8 cellular contexts compared by ENCODE assay signal in genomic region chr2:60560734-60561649, GRCh38. TPM values are rescaled to one million over a fixed set of nuclear protein-coding genes. Genes with fewer than 3 reads are reported as not detected.
A peak's percentile ranks its signal among the peaks of the same experiment; 100 is the strongest.
DNase-seq lines count a peak whose midpoint lies in the region; ATAC-seq and TF ChIP-seq lines count a peak whose summit lies in the region.

No MANE protein-coding gene starts in this region.

- peaks cover 26% of the 10 kb centered on the region for H3K4me1 ChIP-seq in Karpas-422 (ENCODE audit: low read length)
- peaks cover 18% of the 10 kb centered on the region for H3K4me1 ChIP-seq in lower lobe of right lung

- ATAC-seq in lower lobe of right lung (peak; percentile 68 to 83), GM21381 (IDR thresholded peaks at IDR 0.05; ENCODE audit: unreplicated experiment) (no peak)

- TF ChIP-seq CTCF in GM20000 (IDR thresholded peaks at IDR 0.05; ENCODE audit: extremely low read depth, missing control alignments) (peak; percentile 29), lower lobe of right lung (IDR thresholded peaks at IDR 0.05) (peak; percentile 26)

- intact Hi-C loops in lower lobe of right lung (cut with DNase I) = no loop called here

- H3K27ac ChIP-seq in Karpas-422 (ENCODE audit: low read length) = no peak overlapping the region
- no peak overlapping the region for H3K27ac ChIP-seq in lower lobe of right lung

- no peak overlapping the region for H3K4me2 ChIP-seq in Karpas-422 (ENCODE audit: low read depth, low read length, poor library complexity, severe bottlenecking)

- H4K20me1 ChIP-seq in Karpas-422 (ENCODE audit: insufficient read depth, low read depth, low read length) = no peaks in the 10 kb centered on the region

- H3K27me3 ChIP-seq in Karpas-422 (ENCODE audit: low read length) (no peaks in the 10 kb centered on the region), lower lobe of right lung (ENCODE audit: low read depth) (peaks cover 48% of the 10 kb centered on the region)

- no peaks in the 10 kb centered on the region for H3K9me3 ChIP-seq in Karpas-422 (ENCODE audit: low read length)
- H3K9me3 ChIP-seq in lower lobe of right lung = no peaks in the 10 kb centered on the region

- no peaks in the 10 kb centered on the region for H3K79me2 ChIP-seq in Karpas-422 (ENCODE audit: low read length)

- H3K36me3 ChIP-seq in Karpas-422 (ENCODE audit: insufficient read depth, low read length) (no peaks in the 10 kb centered on the region), lower lobe of right lung (no peaks in the 10 kb centered on the region)

- H3K4me3 ChIP-seq in Karpas-422 (ENCODE audit: low read length) = no peak overlapping the region
- H3K4me3 ChIP-seq in lower lobe of right lung = no peak overlapping the region

- H3K9me2 ChIP-seq in Karpas-422 (replicated peaks; ENCODE audit: insufficient read depth, low read length) = no peaks in the 10 kb centered on the region

- no peak overlapping the region for H2AFZ ChIP-seq in Karpas-422 (ENCODE audit: low read length)

- no peak overlapping the region for H3K9ac ChIP-seq in Karpas-422 (ENCODE audit: low read length)

- DNase-seq in DMS153 treated with DMSO at 0.1 percent for 48 hours (lab: John Stamatoyannopoulos, UW; ENCODE audit: unreplicated experiment) (peak; percentile 21), DMS153 (lab: John Stamatoyannopoulos, UW) (no peak), GM20000 (ENCODE audit: low spot score) (peak; percentile 55), Karpas-422 (peak; percentile 92), amniotic epithelial cell (ENCODE audit: low read depth) (peak; percentile 27), lower lobe of right lung (no peak), mucosa of gallbladder (ENCODE audit: low spot score) (no peak)

RNA-seq across cellular contexts. Expression of gene BCL11A, which starts 7.5 kb away (rescaled TPM):
- total RNA-seq in Karpas-422 (2014; rRNA removed; shearing (Covaris generic); ENCODE audit: low replicate concordance) = 159 and 190 TPM in 2 replicates
- total RNA-seq in lower lobe of right lung = 9.7 TPM
- total RNA-seq in mucosa of gallbladder = 21.3 TPM

Comparison
In these comparisons a context has a peak if more than half of its experiments do, and no peak if none do; other contexts are left out.
1. DNase-seq: peak in DMS153 treated with DMSO at 0.1 percent for 48 hours (single experiment), GM20000 (single experiment), Karpas-422 (single experiment) and amniotic epithelial cell (single experiment); none in DMS153 (single experiment), lower lobe of right lung (single experiment) and mucosa of gallbladder (single experiment).